ENCODE assay signal across 8 cellular contexts in genomic region chr6:89411269-89412070, GRCh38. TPM values are rescaled to one million over a fixed set of nuclear protein-coding genes. Genes with fewer than 3 reads are reported as not detected.
DNase-seq lines count a peak whose midpoint lies in the region; ATAC-seq and TF ChIP-seq lines count a peak whose summit lies in the region.

No MANE protein-coding gene starts in this region.

- H3K4me2 ChIP-seq in GM23248 (ENCODE audit: unreplicated experiment): peak overlapping the region; percentile 94

- in situ Hi-C loops in GM23248 (cut with MboI): no loop called here

- CTCF ChIA-PET in activated CD8-positive, alpha-beta T cell treated with anti-CD3 and anti-CD28 coated beads for 36 hours (lab: Charles Lee): interaction anchor here (0.8 to 6.3 kb wide), 7 partner anchors 12 to 222 kb away, joined by 3 to 52 read pairs (median 3); no protein-coding TSS in a partner anchor

- peak overlapping the region; percentile 62 for H2AFZ ChIP-seq in GM23248

- 2 to 3% methylated on average over 34 to 63 of the region's 83 CpGs for WGBS in GM23248 (ENCODE audit: low coverage in 1 of 2, low lambda C conversion rate in 2 of 2, missing lambda C conversion rate in 2 of 2), 2 experiments
- WGBS in esophagus squamous epithelium, 2 donors: 0% methylated on average over 12 of the region's 83 CpGs; no CpG with 5 or more reads in 1 of the 2 donors

- H3K4me1 Mint-ChIP-seq in activated CD8-positive, alpha-beta T cell treated with anti-CD3 and anti-CD28 coated beads for 36 hours (ENCODE audit: low read depth): peaks cover 20% of the 10 kb centered on the region
- peaks cover 48% of the 10 kb centered on the region for H3K4me1 Mint-ChIP-seq in nephron

- H3K4me3 ChIP-seq in GM23248 (peak overlapping the region; percentile 70), MG63 (peak overlapping the region; percentile 52), esophagus squamous epithelium (peak overlapping the region; percentile 77 to 95 (median 86))

- DNase-seq in GM10266 (ENCODE audit: extremely low spot score) (peak; percentile 67), GM23248 (peak; percentile 54), MG63 (peak; percentile 31), esophagus squamous epithelium (lab: John Stamatoyannopoulos, UW) (no peak), ureter (ENCODE audit: low spot score) (peak; percentile 54), cerebellar nuclear complex (lab: John Stamatoyannopoulos, UW) (no peak)
- peak; percentile 47 for DNase-seq in activated CD8-positive, alpha-beta T cell treated with anti-CD3 and anti-CD28 coated beads for 36 hours

- intact Hi-C loops in activated CD8-positive, alpha-beta T cell treated with anti-CD3 and anti-CD28 coated beads for 36 hours (cut with micrococcal nuclease): loop anchor here (5.0 kb wide), 1 partner anchor 34 kb away; no protein-coding TSS in a partner anchor
- intact Hi-C loops in esophagus squamous epithelium (cut with DNase I): no loop called here

- no peaks in the 10 kb centered on the region for H3K9me2 ChIP-seq in GM23248 (ENCODE audit: insufficient read depth)

- H4K20me1 ChIP-seq in GM23248 (ENCODE audit: insufficient read depth): no peaks in the 10 kb centered on the region

- H3K79me2 ChIP-seq in GM23248 (ENCODE audit: insufficient read depth): no peaks in the 10 kb centered on the region

- no peaks in the 10 kb centered on the region for H3F3A ChIP-seq in GM23248 (ENCODE audit: insufficient read depth)

- H3K9me3 ChIP-seq in GM23248 (ENCODE audit: low read depth): no peaks in the 10 kb centered on the region
- H3K9me3 ChIP-seq in MG63: no peaks in the 10 kb centered on the region
- no peaks in the 10 kb centered on the region for H3K9me3 ChIP-seq in esophagus squamous epithelium

- H3K36me3 ChIP-seq in GM23248 (ENCODE audit: low read depth): no peaks in the 10 kb centered on the region
- no peaks in the 10 kb centered on the region for H3K36me3 ChIP-seq in MG63
- no peaks in the 10 kb centered on the region for H3K36me3 ChIP-seq in esophagus squamous epithelium

- H3K4me3 Mint-ChIP-seq in activated CD8-positive, alpha-beta T cell treated with anti-CD3 and anti-CD28 coated beads for 36 hours: peak overlapping the region; percentile 86
- H3K4me3 Mint-ChIP-seq in nephron: peak overlapping the region; percentile 86 to 94 (median 89)

- H3K36me3 Mint-ChIP-seq in activated CD8-positive, alpha-beta T cell treated with anti-CD3 and anti-CD28 coated beads for 36 hours (ENCODE audit: low read depth): no peaks in the 10 kb centered on the region
- H3K36me3 Mint-ChIP-seq in nephron (ENCODE audit: low read depth): no peaks in the 10 kb centered on the region

- H3K27ac ChIP-seq in GM23248 (no peak overlapping the region), esophagus squamous epithelium (peak overlapping the region; percentile 82 to 92 (median 88))

- H3K27ac Mint-ChIP-seq in activated CD8-positive, alpha-beta T cell treated with anti-CD3 and anti-CD28 coated beads for 36 hours: no peak overlapping the region
- H3K27ac Mint-ChIP-seq in nephron: peak overlapping the region in 2 of 3 experiments; percentile 60 to 93

- H3K27me3 Mint-ChIP-seq in activated CD8-positive, alpha-beta T cell treated with anti-CD3 and anti-CD28 coated beads for 36 hours: peaks cover 11% of the 10 kb centered on the region
- peaks cover 20% of the 10 kb centered on the region for H3K27me3 Mint-ChIP-seq in nephron (ENCODE audit: low read depth)

- peak; percentile 65 for ATAC-seq in activated CD8-positive, alpha-beta T cell treated with anti-CD3 and anti-CD28 coated beads for 36 hours

- TF ChIP-seq POLR2A in esophagus squamous epithelium (IDR thresholded peaks at IDR 0.05): no peak

- TF ChIP-seq CTCF in GM10266 (IDR thresholded peaks at IDR 0.05; ENCODE audit: control insufficient read depth, insufficient read depth, low read depth, missing control alignments) (no peak), esophagus squamous epithelium (IDR thresholded peaks at IDR 0.05) (no peak), nephron (IDR thresholded peaks at IDR 0.05; ENCODE audit: unreplicated experiment in 3 of 3) (no peak)
- no peak for TF ChIP-seq CTCF in activated CD8-positive, alpha-beta T cell treated with anti-CD3 and anti-CD28 coated beads for 36 hours (IDR thresholded peaks at IDR 0.05)

- POLR2A ChIA-PET in activated CD8-positive, alpha-beta T cell treated with anti-CD3 and anti-CD28 coated beads for 36 hours (lab: Charles Lee): interaction anchor here (0.8 to 1.3 kb wide), 3 partner anchors 35 to 228 kb away, joined by 3 to 4 read pairs (median 3); no protein-coding TSS in a partner anchor

- H3K27me3 ChIP-seq in GM23248 (replicated peaks; ENCODE audit: insufficient read depth) (peaks cover 88% of the 10 kb centered on the region), MG63 (peaks cover 7% of the 10 kb centered on the region; the same call in 1 of the 2 replicates), esophagus squamous epithelium (no peaks in the 10 kb centered on the region)

- H3K9me3 Mint-ChIP-seq in activated CD8-positive, alpha-beta T cell treated with anti-CD3 and anti-CD28 coated beads for 36 hours: no peaks in the 10 kb centered on the region
- no peaks in the 10 kb centered on the region for H3K9me3 Mint-ChIP-seq in nephron

- peak overlapping the region; percentile 26; the same call in 1 of the 2 replicates for H3K9ac ChIP-seq in GM23248

- H3K4me1 ChIP-seq in GM23248 (ENCODE audit: insufficient read depth) (no peaks in the 10 kb centered on the region), esophagus squamous epithelium (peaks cover 4 to 42% (median 10%) of the 10 kb centered on the region in 3 donors)

RNA-seq across cellular contexts. Expression of gene RRAGD, which starts 0.6 kb away (rescaled TPM):
- not detected in 2 replicates for total RNA-seq in GM23248 (2014; rRNA removed; shearing (Covaris generic))
- polyA plus RNA-seq in GM23248 (2016; fragmentation: Nextera tagmentation; extraction: Ambion mirVana): not detected in 2 replicates
- 1.1 and 1.8 TPM in 2 replicates for total RNA-seq in MG63 (2014; rRNA removed; shearing (Covaris generic); ENCODE audit: low replicate concordance)
- 10 to 100 TPM; 19.7 to 22.1 TPM for total RNA-seq in activated CD8-positive, alpha-beta T cell treated with anti-CD3 and anti-CD28 coated beads for 36 hours
- 10 to 100 TPM; 21.1 to 67.1 (median 33.9) TPM for total RNA-seq in esophagus squamous epithelium
- total RNA-seq in ureter: 14.6 TPM

RNA-seq across cellular contexts. Expression of gene ANKRD6, which starts 21.5 kb away (rescaled TPM):
- total RNA-seq in GM23248 (2014; rRNA removed; shearing (Covaris generic)): 1.0 and 12.4 TPM in 2 replicates
- polyA plus RNA-seq in GM23248 (2016; fragmentation: Nextera tagmentation; extraction: Ambion mirVana): 0.54 and 0.58 TPM in 2 replicates
- total RNA-seq in MG63 (2014; rRNA removed; shearing (Covaris generic); ENCODE audit: low replicate concordance): 0.27 and 7.1 TPM in 2 replicates
- total RNA-seq in activated CD8-positive, alpha-beta T cell treated with anti-CD3 and anti-CD28 coated beads for 36 hours: 1 to 10 TPM; 3.5 to 4.9 TPM
- total RNA-seq in esophagus squamous epithelium: 10 to 100 TPM in 1 of 4 donors, 1 to 10 TPM in 3; 5.8 to 12.0 (median 7.3) TPM
- total RNA-seq in ureter: 34.3 TPM

RNA-seq across cellular contexts. Expression of gene UBE2J1, which starts 58.9 kb away (rescaled TPM):
- total RNA-seq in GM23248 (2014; rRNA removed; shearing (Covaris generic)): 42.9 and 43.4 TPM in 2 replicates
- 44.5 and 44.6 TPM in 2 replicates for polyA plus RNA-seq in GM23248 (2016; fragmentation: Nextera tagmentation; extraction: Ambion mirVana)
- 42.3 and 69.9 TPM in 2 replicates for total RNA-seq in MG63 (2014; rRNA removed; shearing (Covaris generic); ENCODE audit: low replicate concordance)
- 10 to 100 TPM; 23.2 to 24.6 TPM for total RNA-seq in activated CD8-positive, alpha-beta T cell treated with anti-CD3 and anti-CD28 coated beads for 36 hours
- total RNA-seq in esophagus squamous epithelium: 10 to 100 TPM; 27.2 to 37.3 (median 29.9) TPM
- total RNA-seq in ureter: 38.8 TPM

Comparison
In these comparisons a context has a peak if more than half of its experiments do, and no peak if none do; other contexts are left out.
1. DNase-seq: peak in GM10266 (single experiment), GM23248 (single experiment), MG63 (single experiment), activated CD8-positive, alpha-beta T cell treated with anti-CD3 and anti-CD28 coated beads for 36 hours (single experiment) and ureter (single experiment); none in esophagus squamous epithelium (single experiment) and cerebellar nuclear complex (0 of 2).
2. Peak in every context shown above with its lines, with median percentiles within 50 percentile points of each other: H3K4me3 ChIP-seq.